In genomic region chr4:574346-575161, GRCh38 we compare ENCODE assay signal across 14 cellular contexts. TPM values are rescaled to one million over a fixed set of nuclear protein-coding genes. Genes with fewer than 3 reads are reported as not detected.
A peak's percentile ranks its signal among the peaks of the same experiment; 100 is the strongest.
DNase-seq lines count a peak whose midpoint lies in the region; TF ChIP-seq lines count a peak whose summit lies in the region.
"Had no signal": no experiment of that assay in that cellular context is flagged by ENCODE, and none has a peak within 500 bp of the region (broad histone marks: within the 10 kb centered on the region; RNA-seq: fewer than 3 reads in every experiment).

No MANE protein-coding gene starts in this region.

- H3K36me3 Mint-ChIP-seq in activated naive CD4-positive, alpha-beta T cell treated with anti-CD3 and anti-CD28 coated beads, Interleukin-2, amount 10 ng/mL, durations not matched to agents 7 days and 5 days, result peaks cover 3% of the 10 kb centered on the region

- CTCF ChIA-PET in activated naive CD4-positive, alpha-beta T cell treated with anti-CD3 and anti-CD28 coated beads, Interleukin-2, amount 10 ng/mL, durations not matched to agents 7 days and 5 days (lab: Charles Lee), result no interaction called here

- H3K9me2 ChIP-seq in hepatocyte (replicated peaks; ENCODE audit: insufficient read depth), result no peaks in the 10 kb centered on the region

- no peak overlapping the region for H3K14ac ChIP-seq in trophoblast cell (ENCODE audit: low read length)

- peaks cover 10% of the 10 kb centered on the region for H3K9me3 Mint-ChIP-seq in activated naive CD4-positive, alpha-beta T cell treated with anti-CD3 and anti-CD28 coated beads, Interleukin-2, amount 10 ng/mL, durations not matched to agents 7 days and 5 days
- H3K9me3 Mint-ChIP-seq: T-helper 1 cell treated with Interleukin-12 subunit alpha and Interleukin-12 subunit beta and Interleukin-4 antibody, amounts not matched to agents 30 μg/mL and 1 μg/mL, for 36 hours had no signal

- H3K79me1 ChIP-seq in trophoblast cell (ENCODE audit: low read length), result no peaks in the 10 kb centered on the region

- H3K4me1 Mint-ChIP-seq in activated naive CD4-positive, alpha-beta T cell treated with anti-CD3 and anti-CD28 coated beads, Interleukin-2, amount 10 ng/mL, durations not matched to agents 7 days and 5 days, result peaks cover 8% of the 10 kb centered on the region

- TF ChIP-seq CTCF in OCI-LY3 (IDR thresholded peaks at IDR 0.05; ENCODE audit: low read depth, low read length) (no peak), hepatocyte (IDR thresholded peaks at IDR 0.05; ENCODE audit: poor library complexity) (no peak)

- H3K4me1 ChIP-seq in OCI-LY3 (ENCODE audit: low read length), result peaks cover 31% of the 10 kb centered on the region
- H3K4me1 ChIP-seq in hepatocyte (ENCODE audit: insufficient read depth), result no peaks in the 10 kb centered on the region
- peaks cover 2 to 5% of the 10 kb centered on the region in 2 experiments for H3K4me1 ChIP-seq in trophoblast cell (ENCODE audit: control insufficient read depth in 1 of 2, insufficient read depth in 2 of 2, low read length in 2 of 2)
- H3K4me1 ChIP-seq: psoas muscle had no signal

- H3K4me3 ChIP-seq in OCI-LY3 (ENCODE audit: low read length) (peak overlapping the region; percentile 41), hepatocyte (no peak overlapping the region), trophoblast cell (ENCODE audit: low read depth, low read length) (no peak overlapping the region)
- H3K4me3 ChIP-seq: psoas muscle had no signal

- 24% methylated on average over 36 of the region's 68 CpGs for WGBS in hepatocyte (ENCODE audit: low lambda C conversion rate, missing lambda C conversion rate)
- no CpG with 5 or more reads among the region's 68 CpGs for WGBS in trophoblast cell (ENCODE audit: extremely low coverage, insufficient coverage, insufficient read length)

- no peak for DNase-seq in activated naive CD4-positive, alpha-beta T cell treated with anti-CD3 and anti-CD28 coated beads, Interleukin-2, amount 10 ng/mL, durations not matched to agents 7 days and 5 days
- DNase-seq in activated naive CD4-positive, alpha-beta T cell treated with Interleukin-2 at 50 U/mL for 16 hours, result no peak
- DNase-seq in hepatocyte (ENCODE audit: low spot score), result no peak
- DNase-seq in trophoblast cell, result no peak
- DNase-seq in NCI-H2029 treated with DMSO at 0.1 percent for 48 hours (lab: John Stamatoyannopoulos, UW), result no peak
- no peak for DNase-seq in RPMI8226
- no peak for DNase-seq in HuH-7.5 (ENCODE audit: low spot score)
- DNase-seq: cortex of kidney, NCI-H510A, psoas muscle had no signal

- peak overlapping the region; percentile 33 for H3K4me3 Mint-ChIP-seq in activated naive CD4-positive, alpha-beta T cell treated with anti-CD3 and anti-CD28 coated beads, Interleukin-2, amount 10 ng/mL, durations not matched to agents 7 days and 5 days
- H3K4me3 Mint-ChIP-seq: T-helper 1 cell treated with Interleukin-12 subunit alpha and Interleukin-12 subunit beta and Interleukin-4 antibody, amounts not matched to agents 30 μg/mL and 1 μg/mL, for 36 hours had no signal

- no peaks in the 10 kb centered on the region for H3K9me3 ChIP-seq in OCI-LY3 (ENCODE audit: insufficient read depth, low read length)
- no peaks in the 10 kb centered on the region for H3K9me3 ChIP-seq in hepatocyte (ENCODE audit: low read depth)
- H3K9me3 ChIP-seq in trophoblast cell (ENCODE audit: insufficient read depth, low read depth, low read length), result peaks cover 20% of the 10 kb centered on the region
- H3K9me3 ChIP-seq: psoas muscle had no signal

- H4K8ac ChIP-seq in trophoblast cell (ENCODE audit: low read depth, low read length), result no peak overlapping the region

- H3K18ac ChIP-seq in trophoblast cell (ENCODE audit: low read length), result no peak overlapping the region

- H2AK5ac ChIP-seq in trophoblast cell (ENCODE audit: low read length), result no peak overlapping the region

- H3K9ac ChIP-seq in OCI-LY3 (ENCODE audit: low read length) (peak overlapping the region; percentile 2; the same call in 1 of the 2 replicates), trophoblast cell (ENCODE audit: low read length) (no peak overlapping the region)

- H3K27me3 ChIP-seq in OCI-LY3 (ENCODE audit: low read depth, low read length) (no peaks in the 10 kb centered on the region), hepatocyte (peaks cover 63% of the 10 kb centered on the region), trophoblast cell (ENCODE audit: insufficient read depth, low read length) (peaks cover 65% of the 10 kb centered on the region)

- no peak overlapping the region for H3K4ac ChIP-seq in trophoblast cell (ENCODE audit: low read depth, low read length)

- no peaks in the 10 kb centered on the region for H4K20me1 ChIP-seq in OCI-LY3 (ENCODE audit: insufficient read depth, low read length)
- no peaks in the 10 kb centered on the region for H4K20me1 ChIP-seq in hepatocyte (ENCODE audit: insufficient read depth, poor library complexity, severe bottlenecking)

- H2BK120ac ChIP-seq in trophoblast cell (ENCODE audit: insufficient read depth, low read length, poor library complexity), result no peak overlapping the region

- peaks cover 75% of the 10 kb centered on the region for H3K27me3 Mint-ChIP-seq in activated naive CD4-positive, alpha-beta T cell treated with anti-CD3 and anti-CD28 coated beads, Interleukin-2, amount 10 ng/mL, durations not matched to agents 7 days and 5 days

- no peak overlapping the region for H4K12ac ChIP-seq in trophoblast cell (ENCODE audit: low read depth, low read length)

- H3K79me2 ChIP-seq in OCI-LY3 (ENCODE audit: low read length), result no peaks in the 10 kb centered on the region
- no peaks in the 10 kb centered on the region for H3K79me2 ChIP-seq in hepatocyte
- no peaks in the 10 kb centered on the region for H3K79me2 ChIP-seq in trophoblast cell (ENCODE audit: control insufficient read depth, insufficient read depth, low read length, poor library complexity)

- H3K4me2 ChIP-seq in OCI-LY3 (ENCODE audit: low read length) (peak overlapping the region; percentile 50), hepatocyte (peak overlapping the region; percentile 46), trophoblast cell (ENCODE audit: low read length) (peak overlapping the region; percentile 41)

- H2BK12ac ChIP-seq in trophoblast cell (ENCODE audit: low read length), result no peak overlapping the region

- no peak overlapping the region for H2BK5ac ChIP-seq in trophoblast cell (ENCODE audit: low read depth, low read length, poor library complexity)

- no peak overlapping the region for H3K23ac ChIP-seq in trophoblast cell (ENCODE audit: low read length)

- H3K27ac ChIP-seq in OCI-LY3 (ENCODE audit: low read length), result peak overlapping the region; percentile 61
- H3K27ac ChIP-seq in hepatocyte, result no peak overlapping the region
- no peak overlapping the region for H3K27ac ChIP-seq in trophoblast cell (ENCODE audit: low read depth, low read length)
- H3K27ac ChIP-seq: psoas muscle had no signal

- peak overlapping the region; percentile 60 for H3K27ac Mint-ChIP-seq in activated naive CD4-positive, alpha-beta T cell treated with anti-CD3 and anti-CD28 coated beads, Interleukin-2, amount 10 ng/mL, durations not matched to agents 7 days and 5 days
- H3K27ac Mint-ChIP-seq: T-helper 1 cell treated with Interleukin-12 subunit alpha and Interleukin-12 subunit beta and Interleukin-4 antibody, amounts not matched to agents 30 μg/mL and 1 μg/mL, for 36 hours had no signal

- H2AFZ ChIP-seq in OCI-LY3 (ENCODE audit: low read depth, low read length) (no peak overlapping the region), hepatocyte (no peak overlapping the region), trophoblast cell (ENCODE audit: insufficient read depth, low read length, poor library complexity) (no peak overlapping the region)

- H3K36me3 ChIP-seq in OCI-LY3 (replicated peaks; ENCODE audit: low read depth, low read length) (no peaks in the 10 kb centered on the region), hepatocyte (replicated peaks; ENCODE audit: insufficient read depth, low read depth) (no peaks in the 10 kb centered on the region), trophoblast cell (ENCODE audit: control insufficient read depth in 1 of 2, insufficient read depth in 2 of 2, low read length in 2 of 2) (no peaks in the 10 kb centered on the region)

- no peak overlapping the region for H4K91ac ChIP-seq in trophoblast cell (ENCODE audit: low read depth, low read length)

RNA-seq across cellular contexts. Expression of gene TMEM271, which starts 1.5 kb away (rescaled TPM):
- not detected in 2 replicates for total RNA-seq in hepatocyte
- not detected in 2 replicates for polyA plus RNA-seq in hepatocyte
- not detected in 2 replicates for polyA plus RNA-seq in trophoblast cell (2013)
- total RNA-seq: fibroblast of lung, mesenteric fat pad, psoas muscle had no signal
- polyA plus RNA-seq: fibroblast of lung, psoas muscle had no signal

RNA-seq across cellular contexts. Expression of gene PDE6B, which starts 50.8 kb away (rescaled TPM):
- total RNA-seq in hepatocyte, result 17.3 and 29.5 TPM in 2 replicates
- 24.1 and 26.1 TPM in 2 replicates for polyA plus RNA-seq in hepatocyte
- 0.96 and 1.6 TPM in 2 replicates for polyA plus RNA-seq in trophoblast cell (2013)
- polyA plus RNA-seq: fibroblast of lung had no signal
